1 cellular context compared by ENCODE assay signal in the genomic region with DNA sequence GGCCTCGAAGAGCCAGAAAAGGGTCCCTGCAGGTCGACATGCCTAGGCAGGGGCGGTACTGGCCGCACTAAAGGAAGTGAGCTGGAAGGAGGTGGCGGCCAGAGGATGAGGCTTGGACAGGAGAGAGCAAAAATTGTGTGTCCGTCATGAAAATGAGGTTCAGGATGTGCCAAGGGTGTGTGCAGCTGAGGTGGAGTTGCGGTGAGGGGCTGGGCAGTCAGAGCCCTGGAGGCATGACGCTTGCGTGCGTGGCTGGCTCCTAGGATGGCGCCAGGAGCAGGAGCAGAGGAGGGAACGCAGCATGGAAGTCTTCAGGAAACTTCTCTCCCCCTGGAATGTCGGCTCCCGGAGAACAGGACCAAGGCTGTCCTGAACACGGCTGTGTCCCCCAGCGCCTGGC.
TF ChIP-seq lines count a peak whose summit lies in the region.

No MANE protein-coding gene starts in this region.

TF ChIP-seq in GM12878, 131 proteins besides CTCF, POLR2A, EP300 and RAD21:
- TF ChIP-seq LARP7 (IDR thresholded peaks at IDR 0.05) (0 out of 2 replicates have a peak, but pooled peaks have one; percentile 14), POU2F2 (IDR thresholded peaks at IDR 0.05; ENCODE audit: borderline replicate concordance, low read depth, low read length) (no peak), KAT2A (conservative IDR thresholded peaks at IDR 0.05; ENCODE audit: control insufficient read depth, low read depth, low read length) (no peak), BCL3 (IDR thresholded peaks at IDR 0.05; ENCODE audit: borderline replicate concordance, insufficient read depth, low read depth, low read length, poor library complexity, severe bottlenecking) (peak; percentile 11)
- TF ChIP-seq, protein P1, sequence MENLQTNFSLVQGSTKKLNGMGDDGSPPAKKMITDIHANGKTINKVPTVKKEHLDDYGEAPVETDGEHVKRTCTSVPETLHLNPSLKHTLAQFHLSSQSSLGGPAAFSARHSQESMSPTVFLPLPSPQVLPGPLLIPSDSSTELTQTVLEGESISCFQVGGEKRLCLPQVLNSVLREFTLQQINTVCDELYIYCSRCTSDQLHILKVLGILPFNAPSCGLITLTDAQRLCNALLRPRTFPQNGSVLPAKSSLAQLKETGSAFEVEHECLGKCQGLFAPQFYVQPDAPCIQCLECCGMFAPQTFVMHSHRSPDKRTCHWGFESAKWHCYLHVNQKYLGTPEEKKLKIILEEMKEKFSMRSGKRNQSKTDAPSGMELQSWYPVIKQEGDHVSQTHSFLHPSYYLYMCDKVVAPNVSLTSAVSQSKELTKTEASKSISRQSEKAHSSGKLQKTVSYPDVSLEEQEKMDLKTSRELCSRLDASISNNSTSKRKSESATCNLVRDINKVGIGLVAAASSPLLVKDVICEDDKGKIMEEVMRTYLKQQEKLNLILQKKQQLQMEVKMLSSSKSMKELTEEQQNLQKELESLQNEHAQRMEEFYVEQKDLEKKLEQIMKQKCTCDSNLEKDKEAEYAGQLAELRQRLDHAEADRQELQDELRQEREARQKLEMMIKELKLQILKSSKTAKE (IDR thresholded peaks at IDR 0.05; ENCODE audit: low read depth, poor library complexity, severe bottlenecking) = no peak
